In genomic region chr2:149572102-149572953, GRCh38 we compare ENCODE assay signal across 14 cellular contexts. TPM values are rescaled to one million over a fixed set of nuclear protein-coding genes. Genes with fewer than 3 reads are reported as not detected.
A peak's percentile ranks its signal among the peaks of the same experiment; 100 is the strongest.
DNase-seq lines count a peak whose midpoint lies in the region; ATAC-seq and TF ChIP-seq lines count a peak whose summit lies in the region.
"Had no signal": no experiment of that assay in that cellular context is flagged by ENCODE, and none has a peak within 500 bp of the region (broad histone marks: within the 10 kb centered on the region; RNA-seq: fewer than 3 reads in every experiment).

No MANE protein-coding gene starts in this region.

- TF ChIP-seq CTCF in natural killer cell (IDR thresholded peaks at IDR 0.05), result no peak
- no peak for TF ChIP-seq CTCF in fibroblast of lung (conservative IDR thresholded peaks at IDR 0.05 in 1 of 2, IDR thresholded peaks at IDR 0.05 in 1 of 2; ENCODE audit: low read depth in 1 of 2, low read length in 2 of 2)

- H3K27me3 ChIP-seq in fibroblast of lung (ENCODE audit: control insufficient read depth, insufficient read depth, low read length), result no peaks in the 10 kb centered on the region
- H3K27me3 ChIP-seq: left lung, neural progenitor cell had no signal

- H3K27me3 Mint-ChIP-seq in natural killer cell (ENCODE audit: low read depth in 2 of 2), result no peaks in the 10 kb centered on the region
- no peaks in the 10 kb centered on the region for H3K27me3 Mint-ChIP-seq in natural killer cell treated with Interleukin-12 subunit alpha and Interleukin-12 subunit beta and Interleukin-15 and Interleukin-18, amount 100 ng/mL, for 72 hours
- H3K27me3 Mint-ChIP-seq in naive thymus-derived CD8-positive, alpha-beta T cell, result no peaks in the 10 kb centered on the region

- peaks cover 3% of the 10 kb centered on the region for H3K79me2 ChIP-seq in fibroblast of lung (ENCODE audit: control insufficient read depth, insufficient read depth, low read length)

- peaks cover 4 to 15% of the 10 kb centered on the region in 2 donors for H3K4me1 Mint-ChIP-seq in natural killer cell
- H3K4me1 Mint-ChIP-seq in natural killer cell treated with Interleukin-12 subunit alpha and Interleukin-12 subunit beta and Interleukin-15 and Interleukin-18, amount 100 ng/mL, for 72 hours (ENCODE audit: low read depth in 2 of 2), result peaks cover 10% of the 10 kb centered on the region in 2 donors
- peaks cover 10 to 20% (median 11%) of the 10 kb centered on the region in 4 donors for H3K4me1 Mint-ChIP-seq in naive thymus-derived CD8-positive, alpha-beta T cell
- H3K4me1 Mint-ChIP-seq: neural progenitor cell had no signal

- H3K36me3 Mint-ChIP-seq in natural killer cell, result peaks cover 27% of the 10 kb centered on the region
- H3K36me3 Mint-ChIP-seq in natural killer cell treated with Interleukin-12 subunit alpha and Interleukin-12 subunit beta and Interleukin-15 and Interleukin-18, amount 100 ng/mL, for 72 hours, result peaks cover 12% of the 10 kb centered on the region
- H3K36me3 Mint-ChIP-seq in naive thymus-derived CD8-positive, alpha-beta T cell, result peaks cover 6 to 81% (median 9%) of the 10 kb centered on the region in 3 donors

- no peak overlapping the region for H3K9ac ChIP-seq in fibroblast of lung (ENCODE audit: insufficient read depth, low read length)
- H3K9ac ChIP-seq: neural progenitor cell had no signal

- DNase-seq in natural killer cell (no peak), fibroblast of lung (ENCODE audit: low read depth in 2 of 2) (no peak), HCEC 1CT (no peak), SHP77 (lab: John Stamatoyannopoulos, UW) (no peak)
- DNase-seq in natural killer cell treated with Interleukin-12 subunit alpha and Interleukin-12 subunit beta and Interleukin-15 and Interleukin-18, amount 100 ng/mL, for 72 hours (ENCODE audit: low spot score), result no peak
- no peak for DNase-seq in naive thymus-derived CD8-positive, alpha-beta T cell
- DNase-seq in stimulated activated CD4-positive, alpha-beta T cell treated with anti-CD3 and anti-CD28 coated beads, Interleukin-4, amount 100 ng/mL, for 1 hour, result no peak
- DNase-seq: activated CD4-positive, CD25-positive, alpha-beta regulatory T cell; erythroblast; stimulated activated naive CD8-positive, alpha-beta T cell treated with anti-CD3 and anti-CD28 coated beads, Interleukin-15, Interleukin-2, amounts not matched to agents 100 U/mL and 50 U/mL, for 24 hours had no signal

- H3K4me3 Mint-ChIP-seq in natural killer cell, result no peak overlapping the region
- no peak overlapping the region for H3K4me3 Mint-ChIP-seq in natural killer cell treated with Interleukin-12 subunit alpha and Interleukin-12 subunit beta and Interleukin-15 and Interleukin-18, amount 100 ng/mL, for 72 hours
- H3K4me3 Mint-ChIP-seq in naive thymus-derived CD8-positive, alpha-beta T cell, result no peak overlapping the region
- H3K4me3 Mint-ChIP-seq: neural progenitor cell had no signal

- no peak overlapping the region for H3K4me3 ChIP-seq in fibroblast of lung (replicated peaks in 1 of 4; ENCODE audit: control extremely low read depth in 1 of 4, insufficient read depth in 1 of 4, low read depth in 3 of 4, low read length in 4 of 4)
- H3K4me3 ChIP-seq: left lung, neural progenitor cell, skin epidermis had no signal

- H2AFZ ChIP-seq in fibroblast of lung (ENCODE audit: low read length), result no peak overlapping the region
- H2AFZ ChIP-seq: neural progenitor cell had no signal

- H3K9me3 Mint-ChIP-seq in natural killer cell, result no peaks in the 10 kb centered on the region
- no peaks in the 10 kb centered on the region for H3K9me3 Mint-ChIP-seq in natural killer cell treated with Interleukin-12 subunit alpha and Interleukin-12 subunit beta and Interleukin-15 and Interleukin-18, amount 100 ng/mL, for 72 hours
- no peaks in the 10 kb centered on the region for H3K9me3 Mint-ChIP-seq in naive thymus-derived CD8-positive, alpha-beta T cell
- H3K9me3 Mint-ChIP-seq: neural progenitor cell had no signal

- no peak for ATAC-seq in natural killer cell
- no peak for ATAC-seq in natural killer cell treated with Interleukin-12 subunit alpha and Interleukin-12 subunit beta and Interleukin-15 and Interleukin-18, amount 100 ng/mL, for 72 hours
- ATAC-seq in naive thymus-derived CD8-positive, alpha-beta T cell, result no peak
- ATAC-seq in GM18858 (IDR thresholded peaks at IDR 0.05; ENCODE audit: unreplicated experiment), result no peak
- ATAC-seq: left lung; stimulated activated naive CD8-positive, alpha-beta T cell treated with anti-CD3 and anti-CD28 coated beads, Interleukin-15, Interleukin-2, amounts not matched to agents 100 U/mL and 50 U/mL, for 24 hours had no signal

- H3K27ac Mint-ChIP-seq in natural killer cell, result peak overlapping the region; percentile 64 to 79
- H3K27ac Mint-ChIP-seq in natural killer cell treated with Interleukin-12 subunit alpha and Interleukin-12 subunit beta and Interleukin-15 and Interleukin-18, amount 100 ng/mL, for 72 hours, result no peak overlapping the region
- peak overlapping the region in 8 of 10 donors; percentile 16 to 74 (median 52) for H3K27ac Mint-ChIP-seq in naive thymus-derived CD8-positive, alpha-beta T cell
- H3K27ac Mint-ChIP-seq: neural progenitor cell had no signal

- POLR2A ChIA-PET in naive thymus-derived CD8-positive, alpha-beta T cell (lab: Charles Lee), result interaction anchor here (0.7 to 1.8 kb wide), 2 partner anchors 14 to 1214 kb away, joined by 3 to 5 read pairs; no protein-coding TSS in a partner anchor

- H3K27ac ChIP-seq in fibroblast of lung (ENCODE audit: insufficient read depth, low read length), result peak overlapping the region; percentile 18
- H3K27ac ChIP-seq: left lung, neural progenitor cell, skin epidermis had no signal

- no peaks in the 10 kb centered on the region for H3K9me3 ChIP-seq in fibroblast of lung (ENCODE audit: control insufficient read depth, insufficient read depth, low read depth, low read length)
- H3K9me3 ChIP-seq: left lung had no signal

- peaks cover 2% of the 10 kb centered on the region for H4K20me1 ChIP-seq in fibroblast of lung (ENCODE audit: control insufficient read depth, extremely low read depth, insufficient read depth, low read length)

- H3K4me1 ChIP-seq in fibroblast of lung (ENCODE audit: control insufficient read depth, extremely low read depth, insufficient read depth, low read length), result peaks cover 2% of the 10 kb centered on the region
- H3K4me1 ChIP-seq: neural progenitor cell had no signal

- intact Hi-C loops in natural killer cell (cut with micrococcal nuclease), result no loop called here

- no peak overlapping the region for H3K4me2 ChIP-seq in fibroblast of lung (ENCODE audit: extremely low read depth, insufficient read depth, low read length)
- H3K4me2 ChIP-seq: neural progenitor cell had no signal

- H3K36me3 ChIP-seq in fibroblast of lung (ENCODE audit: control insufficient read depth, insufficient read depth, low read length), result peaks cover 5% of the 10 kb centered on the region

RNA-seq across cellular contexts. Expression of gene MMADHC, which starts 15.2 kb away (rescaled TPM):
- 10 to 100 TPM; 59.6 to 73.9 (median 65.7) TPM for total RNA-seq in natural killer cell
- 100 to 1,000 TPM in 1 of 2 donors, 10 to 100 TPM in 1; 77.8 to 106 TPM for total RNA-seq in natural killer cell treated with Interleukin-12 subunit alpha and Interleukin-12 subunit beta and Interleukin-15 and Interleukin-18, amount 100 ng/mL, for 72 hours
- 173 and 181 TPM in 2 replicates for total RNA-seq in fibroblast of lung
- polyA plus RNA-seq in fibroblast of lung, result 148 and 156 TPM in 2 replicates
- 119 and 132 TPM in 2 replicates for polyA plus RNA-seq in fibroblast of lung (2012)
- 24.9 and 30.7 TPM in 2 replicates for polyA minus RNA-seq in fibroblast of lung (ENCODE audit: low replicate concordance)
- total RNA-seq in naive thymus-derived CD8-positive, alpha-beta T cell, result 10 to 100 TPM; 79.0 to 84.9 TPM
- polyA plus RNA-seq in naive thymus-derived CD8-positive, alpha-beta T cell, result 100 to 1,000 TPM in 2 of 3 donors, 10 to 100 TPM in 1; 90.2 to 119 (median 103) TPM

Comparison
In these comparisons a context has a peak if more than half of its experiments do, and no peak if none do; other contexts are left out.
1. H3K27ac Mint-ChIP-seq: peak in natural killer cell (2 of 2) and naive thymus-derived CD8-positive, alpha-beta T cell (8 of 10); none in natural killer cell treated with Interleukin-12 subunit alpha and Interleukin-12 subunit beta and Interleukin-15 and Interleukin-18, amount 100 ng/mL, for 72 hours (0 of 2).